Comparison of ENCODE assay signal across 8 cellular contexts in genomic region chr17:1294157-1294717, GRCh38. TPM values are rescaled to one million over a fixed set of nuclear protein-coding genes. Genes with fewer than 3 reads are reported as not detected.
DNase-seq lines count a peak whose midpoint lies in the region; TF ChIP-seq lines count a peak whose summit lies in the region.

No MANE protein-coding gene starts in this region.

- TF ChIP-seq CTCF in spleen (IDR thresholded peaks at IDR 0.05 in 8 of 11, conservative IDR thresholded peaks at IDR 0.05 in 3 of 11) (no peak), progenitor cell of endocrine pancreas (IDR thresholded peaks at IDR 0.05; ENCODE audit: unreplicated experiment) (no peak)

- 31 to 63% (median 43%) methylated on average over 11 to 12 of the region's 12 CpGs for WGBS in spleen, 5 donors
- 29% methylated on average over 12 of the region's 12 CpGs for whole genome bisulfite sequencing in thymus

- no peak overlapping the region for H3K4me3 ChIP-seq in spleen
- no peak overlapping the region for H3K4me3 ChIP-seq in thymus (ENCODE audit: low read length)

- H3K4me1 ChIP-seq in spleen (peaks cover 0 to 43% (median 29%) of the 10 kb centered on the region in 6 donors), thymus (ENCODE audit: control insufficient read depth, insufficient read depth, low read length) (peaks cover 11% of the 10 kb centered on the region)

- H3K36me3 Mint-ChIP-seq in progenitor cell of endocrine pancreas (ENCODE audit: insufficient read depth) = peaks cover 2% of the 10 kb centered on the region

- H3K4me3 Mint-ChIP-seq in progenitor cell of endocrine pancreas (ENCODE audit: low read depth) = no peak overlapping the region

- peaks cover 0 to 23% (median 14%) of the 10 kb centered on the region in 7 donors for H3K27me3 ChIP-seq in spleen (replicated peaks in 1 of 7)
- H3K27me3 ChIP-seq in thymus (ENCODE audit: control insufficient read depth, insufficient read depth) = no peaks in the 10 kb centered on the region

- peak overlapping the region in 3 of 8 donors; percentile 27 to 39 (median 28) for H3K27ac ChIP-seq in spleen
- H3K27ac ChIP-seq in thymus (ENCODE audit: low read depth) = peak overlapping the region; percentile 26

- no peaks in the 10 kb centered on the region for H3K9me3 ChIP-seq in spleen
- no peaks in the 10 kb centered on the region for H3K9me3 ChIP-seq in thymus (ENCODE audit: control insufficient read depth)

- peaks cover 41% of the 10 kb centered on the region for H3K27me3 Mint-ChIP-seq in progenitor cell of endocrine pancreas

- H3K36me3 ChIP-seq in spleen (no peaks in the 10 kb centered on the region), thymus (ENCODE audit: control insufficient read depth, insufficient read depth) (no peaks in the 10 kb centered on the region)

- DNase-seq in SKM-1 treated with dmso at 0.1 percent for 144 hours (lab: John Stamatoyannopoulos, UW; ENCODE audit: unreplicated experiment) = peak; percentile 5
- no peak for DNase-seq in SKM-1 (lab: John Stamatoyannopoulos, UW; ENCODE audit: unreplicated experiment)
- peak; percentile 78 for DNase-seq in activated T-helper 1 cell treated with Interleukin-2 at 50 U/mL for 16 hours (ENCODE audit: low read depth)
- DNase-seq in spleen = peak; percentile 86
- no peak for DNase-seq in D341Med (ENCODE audit: low spot score)
- no peak for DNase-seq in DMS53 treated with DMSO at 0.1 percent for 48 hours (lab: John Stamatoyannopoulos, UW; ENCODE audit: unreplicated experiment)
- DNase-seq in progenitor cell of endocrine pancreas (ENCODE audit: low spot score, unreplicated experiment) = no peak

- intact Hi-C loops in spleen (cut with DNase I; ENCODE audit: low total_unique reads) = no loop called here

- peaks cover 9% of the 10 kb centered on the region for H3K9me3 Mint-ChIP-seq in progenitor cell of endocrine pancreas (ENCODE audit: low read depth)

- H3K27ac Mint-ChIP-seq in progenitor cell of endocrine pancreas = no peak overlapping the region

- no peak for TF ChIP-seq POLR2A in spleen (IDR thresholded peaks at IDR 0.05)

- no peaks in the 10 kb centered on the region for H3K4me1 Mint-ChIP-seq in progenitor cell of endocrine pancreas (ENCODE audit: low read depth)

RNA-seq across cellular contexts. Expression of gene TRARG1, which starts 14.8 kb away (rescaled TPM):
- total RNA-seq in spleen (not detected), progenitor cell of endocrine pancreas (not detected in 2 replicates)
- polyA plus RNA-seq in spleen (under 1 TPM; 0.03 to 0.22 (median 0.11) TPM), thymus (1.0 TPM)

RNA-seq across cellular contexts. Expression of gene BHLHA9, which starts 24.0 kb away (rescaled TPM):
- not detected for total RNA-seq in spleen
- polyA plus RNA-seq in spleen = not detected
- polyA plus RNA-seq in thymus = not detected
- total RNA-seq in progenitor cell of endocrine pancreas = not detected in 2 replicates

Comparison
In these comparisons a context has a peak if more than half of its experiments do, and no peak if none do; other contexts are left out.
1. DNase-seq: peak in SKM-1 treated with dmso at 0.1 percent for 144 hours (single experiment), activated T-helper 1 cell treated with Interleukin-2 at 50 U/mL for 16 hours (single experiment) and spleen (single experiment); none in SKM-1 (single experiment), D341Med (single experiment), DMS53 treated with DMSO at 0.1 percent for 48 hours (single experiment) and progenitor cell of endocrine pancreas (single experiment).